ENCODE assay signal across 24 cellular contexts in the genomic region with DNA sequence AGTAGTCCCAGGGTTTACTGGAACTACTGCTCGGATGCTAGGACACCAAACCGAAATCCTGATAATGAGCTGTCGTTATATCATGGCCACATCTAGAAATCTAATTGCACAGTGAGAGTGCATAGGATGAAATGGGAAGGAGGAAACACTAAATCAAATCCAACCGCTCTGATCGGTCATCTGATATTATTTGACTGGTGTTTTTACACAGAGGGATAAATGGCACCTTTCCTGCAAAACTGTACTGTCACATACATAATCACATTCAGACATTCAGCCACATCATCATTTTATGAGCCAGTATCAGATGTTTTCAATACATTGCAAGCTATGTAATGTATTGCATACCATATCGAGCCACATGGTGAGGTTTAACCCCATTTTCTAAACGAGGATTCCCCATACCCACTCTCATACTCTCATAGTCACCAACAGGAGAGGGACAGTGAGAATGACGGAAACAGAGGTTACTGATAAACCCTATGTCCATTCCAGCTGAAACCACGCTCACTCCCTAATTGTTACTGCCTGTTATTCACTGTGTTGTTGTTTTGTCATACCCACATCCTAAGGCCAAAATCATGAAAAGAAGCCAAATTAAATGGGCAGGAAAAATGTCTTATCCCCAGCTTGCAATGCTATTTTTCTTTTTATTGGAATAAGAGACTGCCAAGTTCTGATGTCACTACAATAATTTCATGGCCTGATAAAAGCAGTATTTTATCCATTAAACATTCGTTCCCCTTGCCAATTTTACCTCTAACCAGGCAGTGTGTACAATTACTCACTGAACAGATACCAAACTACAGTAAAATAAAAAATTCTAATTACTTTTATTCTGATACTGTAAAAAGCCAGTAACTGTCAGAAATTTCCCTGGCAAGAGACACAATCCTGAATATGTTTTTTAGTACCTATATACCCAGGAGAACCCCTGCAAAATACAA.
"Had no signal": no experiment of that assay in that cellular context is flagged by ENCODE, and none has a peak within 500 bp of the region (broad histone marks: within the 10 kb centered on the region; RNA-seq: fewer than 3 reads in every experiment).

No MANE protein-coding gene starts in this region.

- H3K27me3 ChIP-seq: upper lobe of left lung had no signal

- H3K9me3 ChIP-seq: upper lobe of left lung had no signal

- H3K9me3 Mint-ChIP-seq: activated B cell treated with CpG ODN at 0.5 μM for 24 hours; activated T-cell treated with anti-CD3 and anti-CD28 coated beads, Interleukin-2, amount 50 U/mL, for 72 hours; brain; central memory CD8-positive, alpha-beta T cell; natural killer cell had no signal

- H3K4me2 ChIP-seq: smooth muscle cell had no signal

- H3K27ac ChIP-seq: upper lobe of left lung had no signal

- FAIRE-seq: endothelial cell of umbilical vein, frontal cortex, TTC549 had no signal

- H3K4me3 ChIP-seq: smooth muscle cell, upper lobe of left lung had no signal

- H3K4me1 Mint-ChIP-seq: activated B cell treated with CpG ODN at 0.5 μM for 24 hours; central memory CD8-positive, alpha-beta T cell; natural killer cell had no signal

- ATAC-seq: activated CD8-positive, alpha-beta T cell treated with anti-CD3 and anti-CD28 coated beads, Interleukin-2, amount 10 ng/mL, durations not matched to agents 7 days and 5 days; activated T-cell treated with anti-CD3 and anti-CD28 coated beads, Interleukin-2, amount 50 U/mL, for 72 hours; natural killer cell; stimulated activated naive CD8-positive, alpha-beta T cell treated with anti-CD3 and anti-CD28 coated beads, Interleukin-15, Interleukin-2, amounts not matched to agents 100 U/mL and 50 U/mL, for 24 hours had no signal

- H3K27ac Mint-ChIP-seq: activated B cell treated with CpG ODN at 0.5 μM for 24 hours; activated CD8-positive, alpha-beta T cell treated with anti-CD3 and anti-CD28 coated beads, Interleukin-2, amount 10 ng/mL, durations not matched to agents 7 days and 5 days; activated naive CD8-positive, alpha-beta T cell; activated T-cell treated with anti-CD3 and anti-CD28 coated beads, Interleukin-2, amount 50 U/mL, for 72 hours; natural killer cell had no signal

- DNase-seq: activated B cell treated with CpG ODN at 0.5 μM for 24 hours; activated CD4-positive, alpha-beta T cell treated with anti-CD3 and anti-CD28 coated beads for 48 hours; activated CD8-positive, alpha-beta memory T cell treated with anti-CD3 and anti-CD28 coated beads, Interleukin-2, amount 50 U/mL, for 4 hours; activated CD8-positive, alpha-beta T cell treated with anti-CD3 and anti-CD28 coated beads, Interleukin-2, amount 10 ng/mL, durations not matched to agents 7 days and 5 days; activated gamma-delta T cell treated with Interleukin-2 at 50 U/mL for 16 hours; activated T-cell treated with anti-CD3 and anti-CD28 coated beads, Interleukin-2, amount 50 U/mL, for 72 hours; amygdala; effector CD8-positive, alpha-beta T cell; head of caudate nucleus; kidney glomerular epithelial cell; mesendoderm; natural killer cell; stimulated activated CD4-positive, alpha-beta T cell treated with anti-CD3 and anti-CD28 coated beads, Interleukin-4, amount 100 ng/mL, for 4 hours; stimulated activated CD8-positive, alpha-beta memory T cell treated with anti-CD3 and anti-CD28 coated beads, Interleukin-4, amount 100 ng/mL, for 48 hours; stimulated activated naive CD8-positive, alpha-beta T cell treated with anti-CD3 and anti-CD28 coated beads, Interleukin-15, Interleukin-2, amounts not matched to agents 100 U/mL and 50 U/mL, for 24 hours; T-helper 2 cell; upper lobe of left lung had no signal

- H3K36me3 ChIP-seq: upper lobe of left lung had no signal

- H3K27me3 Mint-ChIP-seq: activated naive CD8-positive, alpha-beta T cell had no signal

- H3K4me3 Mint-ChIP-seq: activated B cell treated with CpG ODN at 0.5 μM for 24 hours; activated CD8-positive, alpha-beta T cell treated with anti-CD3 and anti-CD28 coated beads, Interleukin-2, amount 10 ng/mL, durations not matched to agents 7 days and 5 days; activated naive CD8-positive, alpha-beta T cell; activated T-cell treated with anti-CD3 and anti-CD28 coated beads, Interleukin-2, amount 50 U/mL, for 72 hours; central memory CD8-positive, alpha-beta T cell; natural killer cell had no signal

- H3K4me1 ChIP-seq: upper lobe of left lung had no signal

- H3K36me3 Mint-ChIP-seq: activated naive CD8-positive, alpha-beta T cell; natural killer cell had no signal
